14 cellular contexts compared by ENCODE assay signal in genomic region chr4:151035321-151035720, GRCh38. TPM values are rescaled to one million over a fixed set of nuclear protein-coding genes. Genes with fewer than 3 reads are reported as not detected.
A peak's percentile ranks its signal among the peaks of the same experiment; 100 is the strongest.
DNase-seq lines count a peak whose midpoint lies in the region; ATAC-seq, FAIRE-seq and TF ChIP-seq lines count a peak whose summit lies in the region.
"Had no signal": no experiment of that assay in that cellular context is flagged by ENCODE, and none has a peak within 500 bp of the region (broad histone marks: within the 10 kb centered on the region; RNA-seq: fewer than 3 reads in every experiment).

No MANE protein-coding gene starts in this region.

- DNase-seq in NCI-H2081 (lab: John Stamatoyannopoulos, UW) = peak; percentile 84 to 94
- DNase-seq in pancreas = peak in 2 of 6 donors; percentile 14 to 46
- no peak for DNase-seq in left ventricle myocardium superior
- no peak for DNase-seq in mesenchymal stem cell
- no peak for DNase-seq in mesendoderm
- DNase-seq: activated CD4-positive, alpha-beta T cell treated with anti-CD3 and anti-CD28 coated beads for 4 hours; C1 segment of cervical spinal cord; erythroblast; IMR-90; NCI-H524 treated with DMSO at 0.1 percent for 48 hours had no signal

- H2BK5ac ChIP-seq in mesenchymal stem cell (ENCODE audit: low read depth, low read length, poor library complexity, severe bottlenecking) = no peak overlapping the region
- no peak overlapping the region for H2BK5ac ChIP-seq in mesendoderm (ENCODE audit: low read length)

- peak; percentile 29 for ATAC-seq in GM19351 (IDR thresholded peaks at IDR 0.05; ENCODE audit: unreplicated experiment)
- ATAC-seq in pancreas = peak; percentile 91 to 98 (median 94)
- ATAC-seq in left ventricle myocardium superior = no peak
- no peak for ATAC-seq in GM21515 (IDR thresholded peaks at IDR 0.05; ENCODE audit: unreplicated experiment)

- H3K27ac ChIP-seq in VCaP (peak overlapping the region; percentile 98), pancreas (peak overlapping the region in 2 of 4 donors; percentile 37 to 54), mesenchymal stem cell (ENCODE audit: low read length, poor library complexity, severe bottlenecking) (no peak overlapping the region), mesendoderm (ENCODE audit: low read depth, low read length) (no peak overlapping the region)
- H3K27ac ChIP-seq: cardiac muscle cell had no signal

- H3K79me2 ChIP-seq in mesendoderm (ENCODE audit: control insufficient read depth, insufficient read depth, low read length) = no peaks in the 10 kb centered on the region

- intact Hi-C loops in pancreas (cut with DNase I) (no loop called here), left ventricle myocardium superior (cut with micrococcal nuclease) (no loop called here)

- H3K79me1 ChIP-seq in mesenchymal stem cell (replicated peaks; ENCODE audit: low read length, poor library complexity, severe bottlenecking) (no peaks in the 10 kb centered on the region), mesendoderm (ENCODE audit: low read length) (no peaks in the 10 kb centered on the region)

- H3K9me3 ChIP-seq in pancreas (no peaks in the 10 kb centered on the region), mesenchymal stem cell (ENCODE audit: control insufficient read depth, low read length) (no peaks in the 10 kb centered on the region)

- H3K4me2 ChIP-seq in mesenchymal stem cell (ENCODE audit: low read length, poor library complexity, severe bottlenecking) = no peak overlapping the region
- H3K4me2 ChIP-seq in mesendoderm (ENCODE audit: low read length) = no peak overlapping the region

- H3K4me1 ChIP-seq in pancreas (peaks cover 0 to 6% (median 0%) of the 10 kb centered on the region in 3 donors), mesenchymal stem cell (ENCODE audit: control insufficient read depth, insufficient read depth, low read depth, low read length) (peaks cover under 1% of the 10 kb centered on the region), mesendoderm (ENCODE audit: control insufficient read depth, low read depth, low read length) (peaks cover 2% of the 10 kb centered on the region)

- no peak overlapping the region for H2BK15ac ChIP-seq in mesenchymal stem cell (ENCODE audit: low read depth, poor library complexity, severe bottlenecking)
- H2BK15ac ChIP-seq in mesendoderm (replicated peaks; ENCODE audit: low read depth) = no peak overlapping the region

- H3K4ac ChIP-seq in mesenchymal stem cell (ENCODE audit: low read depth in 1 of 2, low read length in 2 of 2) (no peak overlapping the region), mesendoderm (ENCODE audit: low read depth, low read length) (no peak overlapping the region)

- no peak overlapping the region for H4K91ac ChIP-seq in mesenchymal stem cell (ENCODE audit: low read length)

- H3K18ac ChIP-seq in mesenchymal stem cell (ENCODE audit: low read depth in 1 of 2, low read length in 2 of 2) = no peak overlapping the region
- no peak overlapping the region for H3K18ac ChIP-seq in mesendoderm (ENCODE audit: low read length)

- H2BK120ac ChIP-seq in mesenchymal stem cell (ENCODE audit: low read depth, low read length) = no peak overlapping the region
- H2BK120ac ChIP-seq in mesendoderm (ENCODE audit: low read depth, low read length) = no peak overlapping the region

- TF ChIP-seq CTCF in VCaP (conservative IDR thresholded peaks at IDR 0.05) = no peak
- no peak for TF ChIP-seq CTCF in pancreas (IDR thresholded peaks at IDR 0.05)

- H3K36me3 ChIP-seq in pancreas = no peaks in the 10 kb centered on the region
- H3K36me3 ChIP-seq in mesenchymal stem cell (ENCODE audit: control insufficient read depth in 1 of 2, insufficient read depth in 2 of 2, low read depth in 1 of 2, low read length in 2 of 2) = no peaks in the 10 kb centered on the region
- no peaks in the 10 kb centered on the region for H3K36me3 ChIP-seq in mesendoderm (ENCODE audit: control insufficient read depth, insufficient read depth, low read length)
- H3K36me3 ChIP-seq: cardiac muscle cell had no signal

- no peak overlapping the region for H3K14ac ChIP-seq in mesenchymal stem cell (ENCODE audit: low read length in 2 of 2)

- H3K56ac ChIP-seq in mesendoderm (ENCODE audit: low read length) = no peak overlapping the region

- no peak for FAIRE-seq in pancreas (lab: Jason Lieb, UNC)

- WGBS in pancreas, 2 donors = 9 to 14% methylated on average over 2 of the region's 2 CpGs
- WGBS in mesenchymal stem cell = no CpG with 5 or more reads among the region's 2 CpGs
- no CpG with 5 or more reads among the region's 2 CpGs for WGBS in mesendoderm (ENCODE audit: extremely low coverage, insufficient coverage, low lambda C conversion rate)

- no peak overlapping the region for H2AK5ac ChIP-seq in mesenchymal stem cell (ENCODE audit: low read length, severe bottlenecking)
- no peak overlapping the region for H2AK5ac ChIP-seq in mesendoderm (ENCODE audit: low read length)

- H4K5ac ChIP-seq in mesendoderm (ENCODE audit: low read length) = no peak overlapping the region

- H2BK12ac ChIP-seq in mesenchymal stem cell (ENCODE audit: low read length in 2 of 2) = no peak overlapping the region

- H3K23ac ChIP-seq in mesenchymal stem cell (ENCODE audit: low read length in 2 of 2) (no peak overlapping the region), mesendoderm (ENCODE audit: low read length) (no peak overlapping the region)

- no peaks in the 10 kb centered on the region for H3K27me3 ChIP-seq in pancreas
- no peaks in the 10 kb centered on the region for H3K27me3 ChIP-seq in mesenchymal stem cell (ENCODE audit: control insufficient read depth in 1 of 2, insufficient read depth in 1 of 2, low read length in 2 of 2)
- H3K27me3 ChIP-seq in mesendoderm (ENCODE audit: insufficient read depth, low read length, poor library complexity) = no peaks in the 10 kb centered on the region
- H3K27me3 ChIP-seq: cardiac muscle cell had no signal

- H3K4me3 ChIP-seq in pancreas (peak overlapping the region in 1 of 4 donors; percentile 14), mesenchymal stem cell (ENCODE audit: insufficient read depth in 1 of 2, low read depth in 1 of 2, low read length in 2 of 2) (no peak overlapping the region), mesendoderm (ENCODE audit: low read length) (no peak overlapping the region)
- H3K4me3 ChIP-seq: cardiac muscle cell had no signal

- no peak overlapping the region for H2AFZ ChIP-seq in mesenchymal stem cell (ENCODE audit: low read depth, low read length)

- H4K8ac ChIP-seq in mesenchymal stem cell (ENCODE audit: low read length) = no peak overlapping the region
- no peak overlapping the region for H4K8ac ChIP-seq in mesendoderm (ENCODE audit: low read depth, low read length)

- H3K9ac ChIP-seq in mesenchymal stem cell (ENCODE audit: low read length) = no peak overlapping the region
- H3K9ac ChIP-seq in mesendoderm (ENCODE audit: low read length) = no peak overlapping the region

RNA-seq across cellular contexts. Expression of gene LRBA, which starts 20.2 kb away (rescaled TPM):
- total RNA-seq in pancreas (10 to 100 TPM; 20.3 to 35.3 (median 26.7) TPM), left ventricle myocardium superior (21.4 TPM)
- polyA plus RNA-seq in pancreas = 10 to 100 TPM in 1 of 2 donors, 1 to 10 TPM in 1; 6.6 to 17.8 TPM
- 9.2 TPM for polyA plus RNA-seq in mesenchymal stem cell (2013, experiment 1 of 2)
- 8.3 TPM for polyA plus RNA-seq in mesenchymal stem cell (2013, experiment 2 of 2)
- polyA plus RNA-seq in mesendoderm (2013, experiment 1 of 2) = 17.7 TPM
- 17.8 TPM for polyA plus RNA-seq in mesendoderm (2013, experiment 2 of 2)

Comparison
In these comparisons a context has a peak if more than half of its experiments do, and no peak if none do; other contexts are left out.
1. ATAC-seq: peak in GM19351 (single experiment) and pancreas (4 of 4); none in left ventricle myocardium superior (single experiment) and GM21515 (single experiment).
2. DNase-seq: peak in NCI-H2081 (2 of 2); none in left ventricle myocardium superior (single experiment), mesenchymal stem cell (single experiment) and mesendoderm (single experiment).